In the genomic region with DNA sequence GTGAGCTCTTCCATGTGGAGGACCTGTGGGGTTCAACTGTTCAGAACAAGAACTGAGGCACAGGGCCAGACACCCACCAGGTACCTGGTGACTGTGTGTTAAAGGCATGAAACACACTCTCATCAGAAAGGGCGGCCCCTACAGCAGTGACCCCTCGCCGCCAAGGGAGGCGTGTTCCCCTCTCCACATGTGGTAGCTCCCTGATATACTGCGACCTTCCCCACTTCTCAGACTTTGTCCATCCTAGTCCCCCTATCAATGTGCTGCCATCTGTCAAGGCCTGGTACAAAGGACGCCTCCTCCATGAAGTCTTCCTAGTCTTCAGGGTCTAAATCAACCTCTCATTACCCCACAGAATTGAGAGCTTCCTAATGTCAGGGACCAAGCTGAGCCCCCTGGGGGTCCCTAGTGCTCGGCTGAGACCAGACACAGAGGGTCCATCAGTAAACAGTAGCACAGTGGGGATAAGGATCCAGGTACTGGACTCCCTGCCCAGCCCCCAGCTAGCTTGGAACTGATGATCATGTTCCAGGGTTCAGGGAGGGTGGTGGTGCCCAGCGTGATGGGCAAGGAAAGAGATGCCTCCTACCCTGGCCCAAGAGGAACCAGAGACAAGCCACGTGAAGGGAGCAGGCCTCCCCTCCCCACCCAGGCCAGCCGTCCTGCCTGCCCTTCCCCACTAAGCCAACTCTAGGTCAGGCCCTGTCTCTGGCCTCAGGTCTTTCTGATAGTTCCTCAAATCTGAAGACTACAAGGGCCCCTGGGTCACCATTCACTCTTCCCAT, we compare ENCODE assay signal across 26 cellular contexts. TPM values are rescaled to one million over a fixed set of nuclear protein-coding genes. Genes with fewer than 3 reads are reported as not detected.
"Had no signal": no experiment of that assay in that cellular context is flagged by ENCODE, and none has a peak within 500 bp of the region (broad histone marks: within the 10 kb centered on the region; RNA-seq: fewer than 3 reads in every experiment).

No MANE protein-coding gene starts in this region.

- H3K27me3 ChIP-seq: ascending aorta, colonic mucosa, dorsolateral prefrontal cortex, esophagus squamous epithelium, gastrocnemius medialis, stomach, vagina had no signal

- ATAC-seq: activated CD8-positive, alpha-beta T cell treated with anti-CD3 and anti-CD28 coated beads, Interleukin-2, amount 10 ng/mL, durations not matched to agents 7 days and 5 days; activated naive CD4-positive, alpha-beta T cell treated with anti-CD3 and anti-CD28 coated beads, Interleukin-2, amount 50 U/mL, for 72 hours; effector memory CD8-positive, alpha-beta T cell; gastrocnemius medialis; left ventricle myocardium superior had no signal

- FAIRE-seq: endothelial cell of umbilical vein, keratinocyte, TTC549 had no signal

- H3K27ac Mint-ChIP-seq: activated CD8-positive, alpha-beta T cell treated with anti-CD3 and anti-CD28 coated beads, Interleukin-2, amount 10 ng/mL, durations not matched to agents 7 days and 5 days; activated naive CD4-positive, alpha-beta T cell treated with anti-CD3 and anti-CD28 coated beads, Interleukin-2, amount 50 U/mL, for 72 hours; activated T-helper 1 cell treated with anti-CD3 and anti-CD28 coated beads, Interleukin-12 subunit alpha, Interleukin-12 subunit beta, Interleukin-2, Interleukin-4 antibody, amounts not matched to agents 30 ng/mL and 10 ng/mL and 1 ng/mL, durations not matched to agents 14 hours and 24 hours and 36 hours; nephron had no signal

- H3K4me1 ChIP-seq: colonic mucosa had no signal

- H3K27ac ChIP-seq: ascending aorta, colonic mucosa, dorsolateral prefrontal cortex, gastrocnemius medialis, vagina, WERI-Rb-1 had no signal

- H3K4me3 ChIP-seq: ascending aorta, colonic mucosa, dorsolateral prefrontal cortex, esophagus squamous epithelium, gastrocnemius medialis, stomach, vagina had no signal

- H3K36me3 Mint-ChIP-seq: activated naive CD4-positive, alpha-beta T cell treated with anti-CD3 and anti-CD28 coated beads, Interleukin-2, amount 50 U/mL, for 72 hours had no signal

- H3K36me3 ChIP-seq: ascending aorta, colonic mucosa, esophagus squamous epithelium, gastrocnemius medialis, stomach, vagina, WERI-Rb-1 had no signal

- H3K4me3 Mint-ChIP-seq: activated CD8-positive, alpha-beta T cell treated with anti-CD3 and anti-CD28 coated beads, Interleukin-2, amount 10 ng/mL, durations not matched to agents 7 days and 5 days; activated T-helper 1 cell treated with anti-CD3 and anti-CD28 coated beads, Interleukin-12 subunit alpha, Interleukin-12 subunit beta, Interleukin-2, Interleukin-4 antibody, amounts not matched to agents 30 ng/mL and 10 ng/mL and 1 ng/mL, durations not matched to agents 14 hours and 24 hours and 36 hours; central memory CD8-positive, alpha-beta T cell; effector memory CD8-positive, alpha-beta T cell; nephron had no signal

- H3K4me1 Mint-ChIP-seq: central memory CD8-positive, alpha-beta T cell had no signal

- H3K9me3 Mint-ChIP-seq: activated T-helper 1 cell treated with anti-CD3 and anti-CD28 coated beads, Interleukin-12 subunit alpha, Interleukin-12 subunit beta, Interleukin-2, Interleukin-4 antibody, amounts not matched to agents 30 ng/mL and 10 ng/mL and 1 ng/mL, durations not matched to agents 14 hours and 24 hours and 36 hours; central memory CD8-positive, alpha-beta T cell; effector memory CD8-positive, alpha-beta T cell; nephron had no signal

- DNase-seq: activated CD4-positive, alpha-beta T cell treated with anti-CD3 and anti-CD28 coated beads, Interleukin-2, amount 50 U/mL, for 1 hour; activated CD4-positive, CD25-positive, alpha-beta regulatory T cell treated with anti-CD3 and anti-CD28 coated beads, Interleukin-2, amount 50 U/mL, for 72 hours; activated CD8-positive, alpha-beta T cell treated with anti-CD3 and anti-CD28 coated beads, Interleukin-2, amount 10 ng/mL, durations not matched to agents 7 days and 5 days; activated gamma-delta T cell; colonic mucosa; dorsolateral prefrontal cortex; effector memory CD8-positive, alpha-beta T cell; esophagus squamous epithelium; gastrocnemius medialis; left ventricle myocardium superior; mammary epithelial cell; midbrain; stimulated activated CD4-positive, alpha-beta T cell treated with anti-CD3 and anti-CD28 coated beads, Interleukin-12 subunit alpha, Interleukin-12 subunit beta, amount 100 ng/mL, for 4 hours; stomach; T-helper 1 cell; trophoblast cell; WERI-Rb-1 had no signal

- H3K9me3 ChIP-seq: ascending aorta, colonic mucosa, esophagus squamous epithelium, gastrocnemius medialis, stomach, vagina had no signal

RNA-seq across cellular contexts. Expression of gene SDC3, which starts 10.3 kb away (rescaled TPM):
- total RNA-seq: activated CD8-positive, alpha-beta T cell treated with anti-CD3 and anti-CD28 coated beads, Interleukin-2, amount 10 ng/mL, durations not matched to agents 7 days and 5 days had no signal
